ENCODE assay signal across 12 cellular contexts in genomic region chr7:143444063-143444782, GRCh38. TPM values are rescaled to one million over a fixed set of nuclear protein-coding genes. Genes with fewer than 3 reads are reported as not detected.
"Had no signal": no experiment of that assay in that cellular context is flagged by ENCODE, and none has a peak within 500 bp of the region (broad histone marks: within the 10 kb centered on the region; RNA-seq: fewer than 3 reads in every experiment).

No MANE protein-coding gene starts in this region.

- ATAC-seq: HCT116 had no signal

- H3K4me3 ChIP-seq: GM23248, HAP-1, K562 had no signal

- H3K9me3 ChIP-seq: HAP-1 had no signal

- H3K4me1 ChIP-seq: HAP-1 had no signal

- DNase-seq: GM23248, GOT3, H7, HFFc6, IMR-90, KG1 had no signal

- H3K27ac ChIP-seq: GM23248, HL-60 had no signal

- H3K9ac ChIP-seq: GM23248 had no signal

- H3K36me3 ChIP-seq: HAP-1 had no signal

RNA-seq across cellular contexts. Expression of gene TAS2R60, which starts 1.0 kb away (rescaled TPM):
- total RNA-seq: GM23248, H4, H7, HFFc6, HT1080, IMR-90, K562 had no signal
- polyA plus RNA-seq: GM23248, IMR-90 had no signal

RNA-seq across cellular contexts. Expression of gene TAS2R41, which starts 33.5 kb away (rescaled TPM):
- total RNA-seq: GM23248, H4, HFFc6, HT1080, IMR-90, K562 had no signal
- polyA plus RNA-seq: GM23248, IMR-90, K562 had no signal

RNA-seq across cellular contexts. Expression of gene EPHA1, which starts 35.6 kb away (rescaled TPM):
- total RNA-seq: GM23248, H4, HFFc6, IMR-90 had no signal
